ENCODE assay signal across 12 cellular contexts in the genomic region with DNA sequence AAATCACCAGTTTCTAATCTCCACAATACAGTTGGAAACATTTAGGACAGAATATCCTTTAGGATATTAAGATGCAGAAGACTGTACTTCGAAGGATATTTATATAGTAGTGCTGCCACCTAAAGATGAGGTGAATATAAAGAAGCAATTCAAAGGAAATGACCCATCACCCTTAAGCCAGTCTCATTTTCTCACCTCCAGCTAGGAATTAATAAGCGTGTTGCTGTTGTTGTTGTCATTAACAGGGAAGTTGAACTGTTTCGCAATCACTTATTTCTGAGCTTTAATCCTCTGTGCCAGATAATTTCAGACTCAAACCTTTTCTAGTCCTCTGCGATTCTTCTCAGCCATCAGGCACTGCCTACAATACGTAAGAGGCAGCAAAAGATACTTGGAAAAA. TPM values are rescaled to one million over a fixed set of nuclear protein-coding genes. Genes with fewer than 3 reads are reported as not detected.
DNase-seq lines count a peak whose midpoint lies in the region; ATAC-seq, FAIRE-seq and TF ChIP-seq lines count a peak whose summit lies in the region.
"Had no signal": no experiment of that assay in that cellular context is flagged by ENCODE, and none has a peak within 500 bp of the region (broad histone marks: within the 10 kb centered on the region; RNA-seq: fewer than 3 reads in every experiment).

No MANE protein-coding gene starts in this region.

- in situ Hi-C loops in mammary epithelial cell (cut with MboI; ENCODE audit: low sequenced_read_pairs in 2 of 2), result no loop called here
- in situ Hi-C loops in HepG2 (cut with HindIII; ENCODE audit: extremely low pct_ligation_motif_present, low pct_unique_long_range_greater_than_20kb), result no loop called here

- no peaks in the 10 kb centered on the region for H3K9me3 ChIP-seq in mammary epithelial cell (replicated peaks; ENCODE audit: insufficient read depth, low read length)
- H3K9me3 ChIP-seq in HepG2 (ENCODE audit: low read length), result no peaks in the 10 kb centered on the region
- H3K9me3 ChIP-seq in upper lobe of right lung, result no peaks in the 10 kb centered on the region
- H3K9me3 ChIP-seq: SJCRH30 had no signal

- BruUV-seq in MCF 10A (replicated peaks; lab: Mats Ljungman, UMichigan) (no TSS peak), mammary epithelial cell (replicated peaks; lab: Mats Ljungman, UMichigan) (no TSS peak), HepG2 (replicated peaks; lab: Mats Ljungman, UMichigan) (no TSS peak)

- TF ChIP-seq RAD21 in HepG2 (CRISPR knock-in tag; IDR thresholded peaks at IDR 0.05), result no peak

- H3K4me1 ChIP-seq in mammary epithelial cell (ENCODE audit: insufficient read depth, low read length), result peaks cover 13% of the 10 kb centered on the region
- H3K4me1 ChIP-seq in HepG2 (ENCODE audit: insufficient read depth, low read length), result peaks cover 32% of the 10 kb centered on the region
- peaks cover 25% of the 10 kb centered on the region for H3K4me1 ChIP-seq in upper lobe of right lung
- H3K4me1 ChIP-seq: SJCRH30 had no signal

- no peaks in the 10 kb centered on the region for H3K9me3 Mint-ChIP-seq in MCF 10A (ENCODE audit: unreplicated experiment)
- H3K9me3 Mint-ChIP-seq in WTC11, result no peaks in the 10 kb centered on the region

- H3K4me3 ChIP-seq in mammary epithelial cell (replicated peaks in 1 of 3; ENCODE audit: insufficient read depth in 1 of 3, low read depth in 2 of 3, low read length in 3 of 3), result no peak overlapping the region
- H3K4me3 ChIP-seq in HepG2 (replicated peaks in 1 of 3; ENCODE audit: insufficient read depth in 1 of 3, low read depth in 2 of 3, low read length in 3 of 3), result no peak overlapping the region
- H3K4me3 ChIP-seq in upper lobe of right lung, result no peak overlapping the region

- H3K4me2 ChIP-seq in mammary epithelial cell (ENCODE audit: insufficient read depth, low read depth, low read length), result no peak overlapping the region
- H3K4me2 ChIP-seq in HepG2 (ENCODE audit: low read depth, low read length), result peak overlapping the region; percentile 90; the same call in 1 of the 2 replicates

- peaks cover under 1% of the 10 kb centered on the region for H3K27me3 Mint-ChIP-seq in MCF 10A (ENCODE audit: insufficient read depth, unreplicated experiment)
- peaks cover 78% of the 10 kb centered on the region for H3K27me3 Mint-ChIP-seq in WTC11 (ENCODE audit: low read depth)

- POLR2A ChIA-PET in MCF 10A (lab: Yijun Ruan, JAX), result interaction anchor here (0.6 to 6.3 kb wide), 18 partner anchors 13 to 447 kb away, joined by 3 to 147 read pairs (median 5); a partner anchor contains a TSS
- POLR2A ChIA-PET in WTC11 (lab: Charles Lee), result no interaction called here
- POLR2A ChIA-PET in HepG2 (lab: Yijun Ruan, JAX), result interaction anchor here (1.4 kb wide), 1 partner anchor 10 kb away, joined by 6 read pairs; no protein-coding TSS in a partner anchor

- peak overlapping the region; percentile 97 for H3K4me3 Mint-ChIP-seq in MCF 10A (ENCODE audit: unreplicated experiment)
- peak overlapping the region; percentile 90 for H3K4me3 Mint-ChIP-seq in WTC11

- TF ChIP-seq EP300 in HepG2 (IDR thresholded peaks at IDR 0.05; ENCODE audit: low read depth in 2 of 2, low read length in 2 of 2) (no peak), HepG2 (CRISPR knock-in tag; IDR thresholded peaks at IDR 0.05; ENCODE audit: borderline replicate concordance) (no peak)

- no peak for ATAC-seq in WTC11
- ATAC-seq in HepG2, result no peak
- no peak for ATAC-seq in upper lobe of right lung
- no peak for ATAC-seq in GM21390 (IDR thresholded peaks at IDR 0.05; ENCODE audit: unreplicated experiment)

- H3K27me3 ChIP-seq in mammary epithelial cell (ENCODE audit: insufficient read depth, low read length), result no peaks in the 10 kb centered on the region
- H3K27me3 ChIP-seq in HepG2 (ENCODE audit: control insufficient read depth in 1 of 2, insufficient read depth in 2 of 2, low read length in 2 of 2), result no peaks in the 10 kb centered on the region; a peak in 1 of 5 replicates
- H3K27me3 ChIP-seq in upper lobe of right lung, result no peaks in the 10 kb centered on the region

- no peak for DNase-seq in MCF 10A (ENCODE audit: unreplicated experiment)
- DNase-seq in mammary epithelial cell, result no peak
- DNase-seq in WTC11 (ENCODE audit: low spot score), result no peak
- no peak for DNase-seq in HepG2 (ENCODE audit: low spot score)
- no peak for DNase-seq in upper lobe of right lung
- DNase-seq in hepatic stellate cell (ENCODE audit: low spot score), result no peak
- no peak for DNase-seq in NCI-H1105 treated with DMSO at 0.1 percent for 48 hours (lab: John Stamatoyannopoulos, UW)
- DNase-seq: activated effector memory CD4-positive, alpha-beta T cell treated with Interleukin-2 at 50 U/mL for 16 hours; NCI-H1092; SJCRH30; stimulated activated CD4-positive, alpha-beta T cell treated with anti-CD3 and anti-CD28 coated beads, Interleukin-4, amount 100 ng/mL, for 24 hours had no signal

- H4K20me1 ChIP-seq in mammary epithelial cell (ENCODE audit: insufficient read depth, low read length) (no peaks in the 10 kb centered on the region), HepG2 (ENCODE audit: insufficient read depth, low read length) (no peaks in the 10 kb centered on the region; the same call in 1 of the 2 replicates)

- H2AFZ ChIP-seq in mammary epithelial cell (ENCODE audit: low read depth, low read length), result no peak overlapping the region
- no peak overlapping the region for H2AFZ ChIP-seq in HepG2 (ENCODE audit: low read length)

- intact Hi-C loops in MCF 10A (cut with micrococcal nuclease), result loop anchor here (2.0 kb wide), 1 partner anchor 33 kb away; no protein-coding TSS in a partner anchor
- intact Hi-C loops in mammary epithelial cell (cut with micrococcal nuclease), result loop anchor here (2.0 to 5.0 kb wide), 2 partner anchors 36 to 51 kb away; no protein-coding TSS in a partner anchor
- intact Hi-C loops in HepG2 (cut with micrococcal nuclease; ENCODE audit: unreplicated experiment), result loop anchor here (5.0 kb wide), 1 partner anchor 36 kb away; no protein-coding TSS in a partner anchor
- intact Hi-C loops in upper lobe of right lung (cut with DNase I), result no loop called here

- H3K36me3 ChIP-seq in mammary epithelial cell (ENCODE audit: insufficient read depth, low read length) (no peaks in the 10 kb centered on the region), HepG2 (replicated peaks in 1 of 2; ENCODE audit: control insufficient read depth in 1 of 2, insufficient read depth in 2 of 2, low read length in 2 of 2) (no peaks in the 10 kb centered on the region), upper lobe of right lung (no peaks in the 10 kb centered on the region)
- H3K36me3 ChIP-seq: SJCRH30 had no signal

- WGBS in mammary epithelial cell (ENCODE audit: low coverage, missing lambda C conversion rate), result 77% methylated on average over 5 of the region's 5 CpGs
- 39% methylated on average over 5 of the region's 5 CpGs for WGBS in HepG2 (ENCODE audit: low lambda C conversion rate)

- H3K79me2 ChIP-seq in mammary epithelial cell (ENCODE audit: insufficient read depth, low read length), result peaks cover 31% of the 10 kb centered on the region
- H3K79me2 ChIP-seq in HepG2 (ENCODE audit: insufficient read depth, low read length), result peaks cover 27% of the 10 kb centered on the region

- H3K9ac ChIP-seq in mammary epithelial cell (ENCODE audit: insufficient read depth, low read length) (no peak overlapping the region), HepG2 (ENCODE audit: insufficient read depth, low read depth, low read length) (no peak overlapping the region)

- H3K4me1 Mint-ChIP-seq in MCF 10A (ENCODE audit: insufficient read depth, unreplicated experiment), result peaks cover 33% of the 10 kb centered on the region
- peaks cover 33% of the 10 kb centered on the region for H3K4me1 Mint-ChIP-seq in WTC11

- CTCF ChIA-PET in MCF 10A (lab: Yijun Ruan, JAX) (interaction anchor here (0.6 to 4.3 kb wide), 24 partner anchors 9 to 441 kb away, joined by 3 to 26 read pairs (median 4); no protein-coding TSS in a partner anchor), mammary epithelial cell (lab: Charles Lee; ENCODE audit: low non-redundant PET) (no interaction called here), WTC11 (lab: Charles Lee) (interaction anchor here (0.8 to 2.2 kb wide), 3 partner anchors 38 to 234 kb away, joined by 3 to 11 read pairs (median 3); a partner anchor contains a TSS), HepG2 (lab: Yijun Ruan, JAX; ENCODE audit: low intra/inter-chr PET ratio, low total read pairs) (no interaction called here)

- H3K27ac ChIP-seq in mammary epithelial cell (ENCODE audit: insufficient read depth, low read depth, low read length) (no peak overlapping the region), HepG2 (ENCODE audit: extremely low read length, insufficient read depth, low read length) (no peak overlapping the region), upper lobe of right lung (peak overlapping the region; percentile 99)

- H3K36me3 Mint-ChIP-seq in MCF 10A (ENCODE audit: insufficient read depth, unreplicated experiment) (peaks cover 10% of the 10 kb centered on the region), WTC11 (no peaks in the 10 kb centered on the region)

- H3K27ac Mint-ChIP-seq in MCF 10A (ENCODE audit: low read depth, unreplicated experiment) (peak overlapping the region; percentile 98), WTC11 (no peak overlapping the region)

- TF ChIP-seq CTCF in MCF 10A (IDR thresholded peaks at IDR 0.05; ENCODE audit: unreplicated experiment) (no peak), mammary epithelial cell (conservative IDR thresholded peaks at IDR 0.05 in 1 of 2, IDR thresholded peaks at IDR 0.05 in 1 of 2; ENCODE audit: extremely low read depth in 1 of 2, insufficient read depth in 1 of 2, low read depth in 1 of 2, low read length in 2 of 2) (no peak), WTC11 (IDR thresholded peaks at IDR 0.05) (no peak), HepG2 (CRISPR knock-in tag; IDR thresholded peaks at IDR 0.05) (0 out of 2 replicates have a peak, but pooled peaks have one; percentile 7), upper lobe of right lung (IDR thresholded peaks at IDR 0.05) (no peak)

- dilution Hi-C loops in mammary epithelial cell (cut with HindIII; ENCODE audit: low sequenced_read_pairs), result no loop called here

- no peak for FAIRE-seq in HepG2 (lab: Jason Lieb, UNC)

- no peak for TF ChIP-seq POLR2A in HepG2 (IDR thresholded peaks at IDR 0.05; ENCODE audit: insufficient read depth in 1 of 2, low read depth in 2 of 2, low read length in 2 of 2)

RNA-seq across cellular contexts. Expression of a gene that starts 7.8 kb away (rescaled TPM):
- total RNA-seq in MCF 10A (2022) (20.1 and 24.6 TPM in 2 replicates), mammary epithelial cell (10 to 100 TPM; 10.8 to 15.2 TPM), WTC11 (2021) (6.0 to 9.0 TPM (median 6.4 TPM) in 3 replicates), HepG2 (2016; rRNA removed; fragmentation: Illumina TruSeq; extraction: Trizol) (5.0 and 6.8 TPM in 2 replicates), upper lobe of right lung (31.5 TPM)
- polyA plus RNA-seq in mammary epithelial cell (3.3 TPM), HepG2 (2011; rRNA removed) (1.9 and 2.0 TPM in 2 replicates)
- polyA minus RNA-seq in mammary epithelial cell, result 5.6 TPM
- 0.30 and 0.97 TPM in 2 replicates for total RNA-seq in HepG2 (2016; cell fraction: cytosol; rRNA removed; fragmentation: Illumina TruSeq; extraction: Trizol; ENCODE audit: low read depth)
- total RNA-seq in HepG2 (2016; cell fraction: insoluble cytoplasmic fraction; rRNA removed; fragmentation: Illumina TruSeq; extraction: Trizol), result 4.7 and 5.6 TPM in 2 replicates
- total RNA-seq in HepG2 (2016; cell fraction: membrane; rRNA removed; fragmentation: Illumina TruSeq; extraction: Trizol), result 2.4 and 2.5 TPM in 2 replicates
- 12.4 and 12.9 TPM in 2 replicates for total RNA-seq in HepG2 (2016; cell fraction: nucleus; rRNA removed; fragmentation: Illumina TruSeq; extraction: Trizol)
- 1.0 and 1.4 TPM in 2 replicates for polyA plus RNA-seq in HepG2 (2011; cell fraction: cytosol; rRNA removed)
- 2.3 and 2.9 TPM in 2 replicates for polyA plus RNA-seq in HepG2 (2011; cell fraction: nucleus; rRNA removed)
- 4.9 and 5.4 TPM in 2 replicates for polyA plus RNA-seq in HepG2 (2012)
- polyA plus RNA-seq in HepG2 (2016; cell fraction: cytosol; fragmentation: Illumina TruSeq; extraction: Trizol; ENCODE audit: low read depth), result 0.85 and 1.1 TPM in 2 replicates
- polyA plus RNA-seq in HepG2 (2016; cell fraction: insoluble cytoplasmic fraction; fragmentation: Illumina TruSeq; extraction: Trizol; ENCODE audit: low read depth), result 5.5 and 6.1 TPM in 2 replicates
- polyA plus RNA-seq in HepG2 (2016; cell fraction: membrane; fragmentation: Illumina TruSeq; extraction: Trizol; ENCODE audit: low read depth), result 1.4 and 1.9 TPM in 2 replicates
- polyA plus RNA-seq in HepG2 (2016; cell fraction: nucleus; fragmentation: Illumina TruSeq; extraction: Trizol; ENCODE audit: insufficient read depth, low read depth), result 6.2 and 7.4 TPM in 2 replicates
- polyA minus RNA-seq in HepG2 (2011; rRNA and poly(A)+ RNA removed; ENCODE audit: low replicate concordance), result 2.9 and 3.8 TPM in 2 replicates
- 5.7 and 6.0 TPM in 2 replicates for polyA minus RNA-seq in HepG2 (2011; cell fraction: cytosol; rRNA and poly(A)+ RNA removed)
- polyA minus RNA-seq in HepG2 (2011; cell fraction: nucleus; rRNA and poly(A)+ RNA removed), result 26.4 and 31.0 TPM in 2 replicates

RNA-seq across cellular contexts. Expression of a gene that starts 19.6 kb away (rescaled TPM):
- 7.5 and 8.3 TPM in 2 replicates for total RNA-seq in MCF 10A (2022)
- total RNA-seq in mammary epithelial cell, result 1 to 10 TPM; 3.4 to 4.5 TPM
- polyA plus RNA-seq in mammary epithelial cell, result 0.62 TPM
- 4.4 TPM for polyA minus RNA-seq in mammary epithelial cell
- total RNA-seq in WTC11 (2021), result 1.2 to 1.7 TPM (median 1.5 TPM) in 3 replicates
- 2.1 and 2.4 TPM in 2 replicates for total RNA-seq in HepG2 (2016; rRNA removed; fragmentation: Illumina TruSeq; extraction: Trizol)
- 0.09 and 0.10 TPM in 2 replicates for total RNA-seq in HepG2 (2016; cell fraction: cytosol; rRNA removed; fragmentation: Illumina TruSeq; extraction: Trizol; ENCODE audit: low read depth)
- 1.8 and 2.2 TPM in 2 replicates for total RNA-seq in HepG2 (2016; cell fraction: insoluble cytoplasmic fraction; rRNA removed; fragmentation: Illumina TruSeq; extraction: Trizol)
- total RNA-seq in HepG2 (2016; cell fraction: membrane; rRNA removed; fragmentation: Illumina TruSeq; extraction: Trizol), result 0.34 and 0.59 TPM in 2 replicates
- 8.3 and 8.9 TPM in 2 replicates for total RNA-seq in HepG2 (2016; cell fraction: nucleus; rRNA removed; fragmentation: Illumina TruSeq; extraction: Trizol)
- polyA plus RNA-seq in HepG2 (2011; rRNA removed), result 1.4 and 1.7 TPM in 2 replicates
- 0.51 and 0.97 TPM in 2 replicates for polyA plus RNA-seq in HepG2 (2011; cell fraction: cytosol; rRNA removed)
- polyA plus RNA-seq in HepG2 (2011; cell fraction: nucleus; rRNA removed), result 3.2 and 4.1 TPM in 2 replicates
- polyA plus RNA-seq in HepG2 (2012), result 3.6 TPM in 2 replicates
- polyA plus RNA-seq in HepG2 (2016; cell fraction: cytosol; fragmentation: Illumina TruSeq; extraction: Trizol; ENCODE audit: low read depth), result 0.14 TPM in 1 of 2 replicates, not detected in the other
- polyA plus RNA-seq in HepG2 (2016; cell fraction: insoluble cytoplasmic fraction; fragmentation: Illumina TruSeq; extraction: Trizol; ENCODE audit: low read depth), result 1.4 and 1.5 TPM in 2 replicates
- 0.10 and 0.17 TPM in 2 replicates for polyA plus RNA-seq in HepG2 (2016; cell fraction: membrane; fragmentation: Illumina TruSeq; extraction: Trizol; ENCODE audit: low read depth)
- polyA plus RNA-seq in HepG2 (2016; cell fraction: nucleus; fragmentation: Illumina TruSeq; extraction: Trizol; ENCODE audit: insufficient read depth, low read depth), result 4.7 and 5.2 TPM in 2 replicates
- polyA minus RNA-seq in HepG2 (2011; rRNA and poly(A)+ RNA removed; ENCODE audit: low replicate concordance), result 1.4 and 1.8 TPM in 2 replicates
- polyA minus RNA-seq in HepG2 (2011; cell fraction: cytosol; rRNA and poly(A)+ RNA removed), result 1.4 and 1.7 TPM in 2 replicates
- 11.8 and 12.3 TPM in 2 replicates for polyA minus RNA-seq in HepG2 (2011; cell fraction: nucleus; rRNA and poly(A)+ RNA removed)
- total RNA-seq in upper lobe of right lung, result 17.3 TPM

Comparison
In these comparisons a context has a peak if more than half of its experiments do, and no peak if none do; other contexts are left out.
1. CTCF ChIA-PET loops: an anchor here in MCF 10A (0.6 to 4.3 kb wide) and WTC11 (0.8 to 2.2 kb wide); none called in mammary epithelial cell and HepG2.